In the genomic region with DNA sequence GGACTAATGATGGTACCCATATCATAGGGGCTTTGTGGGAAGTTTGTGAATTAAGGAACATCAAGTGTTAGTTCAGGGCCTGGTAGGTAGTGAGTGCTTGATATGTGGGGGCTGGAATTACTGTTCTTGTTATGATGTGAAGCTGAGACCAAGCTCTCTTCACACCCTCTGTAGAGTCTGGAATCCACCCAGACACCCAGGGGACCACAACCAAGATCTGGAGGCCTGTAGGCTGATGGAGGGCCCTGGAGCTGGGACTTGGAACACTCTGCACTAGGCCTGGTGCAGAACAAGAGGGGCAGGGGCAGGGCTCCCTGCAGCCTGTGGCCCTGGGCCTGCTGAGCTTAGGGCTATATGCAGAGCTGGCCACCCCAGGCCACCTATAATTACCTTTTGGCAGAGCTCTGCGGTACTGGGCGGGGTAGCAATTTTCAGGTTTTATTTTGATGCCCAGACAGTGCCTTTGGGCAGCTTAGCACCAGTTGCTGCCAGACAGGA, we compare ENCODE assay signal across 17 cellular contexts.
"Had no signal": no experiment of that assay in that cellular context is flagged by ENCODE, and none has a peak within 500 bp of the region (broad histone marks: within the 10 kb centered on the region; RNA-seq: fewer than 3 reads in every experiment).

No MANE protein-coding gene starts in this region.

- H3K36me3 ChIP-seq: thyroid gland, uterus had no signal

- ATAC-seq: activated CD8-positive, alpha-beta T cell treated with anti-CD3 and anti-CD28 coated beads, Interleukin-2, amount 10 ng/mL, durations not matched to agents 7 days and 5 days; effector memory CD8-positive, alpha-beta T cell; left cardiac atrium; T-helper 17 cell had no signal

- H3K27me3 ChIP-seq: thyroid gland, uterus had no signal

- H3K9me3 ChIP-seq: thyroid gland, uterus had no signal

- DNase-seq: activated CD4-positive, alpha-beta T cell treated with anti-CD3 and anti-CD28 coated beads, Interleukin-2, amount 10 ng/mL, durations not matched to agents 24 days and 14 days; activated CD4-positive, CD25-positive, alpha-beta regulatory T cell; activated CD8-positive, alpha-beta T cell treated with anti-CD3 and anti-CD28 coated beads, Interleukin-2, amount 10 ng/mL, durations not matched to agents 7 days and 5 days; activated gamma-delta T cell treated with Interleukin-2 at 50 U/mL for 16 hours; activated naive CD8-positive, alpha-beta T cell treated with anti-CD3 and anti-CD28 coated beads, Interleukin-2, amount 10 ng/mL, durations not matched to agents 7 days and 5 days; dermis blood vessel endothelial cell; effector memory CD8-positive, alpha-beta T cell; left cardiac atrium; midbrain; retina; stimulated activated CD4-positive, alpha-beta T cell treated with anti-CD3 and anti-CD28 coated beads, Interleukin-12 subunit alpha, Interleukin-12 subunit beta, amount 100 ng/mL, for 4 hours; stimulated activated CD4-positive, alpha-beta T cell treated with anti-CD3 and anti-CD28 coated beads, Interleukin-2, amount 100 ng/mL, for 24 hours; T-helper 17 cell; thyroid gland; uterus had no signal

- H3K27ac ChIP-seq: epithelial cell of prostate, thyroid gland, uterus had no signal

- H3K4me3 ChIP-seq: lung, thyroid gland, uterus had no signal

- H3K4me1 ChIP-seq: uterus had no signal
